ENCODE assay signal across 12 cellular contexts in the genomic region with DNA sequence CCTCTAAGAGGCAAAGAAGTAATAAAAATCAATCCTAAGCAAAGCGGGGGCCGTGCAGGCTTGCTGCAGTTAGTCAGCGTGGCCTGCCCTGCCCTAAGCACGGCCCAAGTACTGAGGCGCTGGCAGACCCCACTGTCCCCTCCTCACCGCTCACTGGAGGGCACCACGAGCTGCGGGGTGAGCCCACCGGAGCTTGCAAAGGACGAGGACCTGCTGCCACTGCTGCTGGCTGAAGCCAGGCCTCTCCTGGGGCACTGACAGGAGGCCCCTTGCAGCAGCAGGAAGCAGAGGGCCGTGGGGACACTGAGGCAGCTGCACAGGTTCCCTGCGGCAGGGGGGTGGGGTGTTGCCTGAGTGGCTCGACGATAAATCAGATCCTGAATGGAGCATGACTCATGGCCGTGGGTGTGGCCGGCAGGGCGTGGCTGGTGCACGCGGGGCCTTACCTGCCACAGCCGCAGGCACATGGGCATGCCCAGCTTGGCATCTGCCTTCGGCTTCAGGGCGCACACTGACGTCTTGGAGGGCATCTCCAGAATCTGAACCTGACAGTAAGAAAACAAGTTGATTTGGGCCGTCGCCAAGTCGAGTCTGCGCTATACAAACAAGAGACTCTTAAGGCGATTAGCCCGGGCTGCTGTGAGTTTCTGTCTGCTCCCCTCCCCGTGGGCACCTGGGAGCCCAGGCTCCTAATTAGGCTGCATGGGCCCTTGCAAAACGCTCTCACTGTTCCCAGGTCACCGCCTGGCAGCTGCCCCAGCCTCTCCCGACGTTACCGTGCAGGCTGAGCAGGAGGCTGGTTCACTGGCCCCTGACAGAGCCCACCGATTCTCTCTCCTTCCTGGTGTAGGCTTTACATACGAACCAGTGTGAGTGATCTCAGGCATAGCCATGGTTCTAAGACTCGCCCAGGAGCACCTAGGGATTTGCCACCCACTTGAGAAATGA. TPM values are rescaled to one million over a fixed set of nuclear protein-coding genes. Genes with fewer than 3 reads are reported as not detected.
DNase-seq lines count a peak whose midpoint lies in the region; ATAC-seq and TF ChIP-seq lines count a peak whose summit lies in the region.
"Had no signal": no experiment of that assay in that cellular context is flagged by ENCODE, and none has a peak within 500 bp of the region (broad histone marks: within the 10 kb centered on the region; RNA-seq: fewer than 3 reads in every experiment).

No MANE protein-coding gene starts in this region.

- no peaks in the 10 kb centered on the region for H3K79me2 ChIP-seq in fibroblast of lung (ENCODE audit: control insufficient read depth, insufficient read depth, low read length)

- TF ChIP-seq CTCF in fibroblast of lung (conservative IDR thresholded peaks at IDR 0.05 in 1 of 2, IDR thresholded peaks at IDR 0.05 in 1 of 2; ENCODE audit: low read depth in 1 of 2, low read length in 2 of 2) (no peak), transverse colon (IDR thresholded peaks at IDR 0.05) (no peak)

- no peak for TF ChIP-seq EP300 in transverse colon (IDR thresholded peaks at IDR 0.05; ENCODE audit: low read depth)

- H3K27ac ChIP-seq in fibroblast of lung (ENCODE audit: insufficient read depth, low read length), result no peak overlapping the region
- no peak overlapping the region for H3K27ac ChIP-seq in transverse colon
- H3K27ac ChIP-seq: cardiac muscle cell had no signal

- H3K27me3 ChIP-seq in fibroblast of lung (ENCODE audit: control insufficient read depth, insufficient read depth, low read length), result no peaks in the 10 kb centered on the region
- no peaks in the 10 kb centered on the region for H3K27me3 ChIP-seq in transverse colon
- H3K27me3 ChIP-seq: cardiac muscle cell had no signal

- H3K4me2 ChIP-seq in fibroblast of lung (ENCODE audit: extremely low read depth, insufficient read depth, low read length), result no peak overlapping the region

- in situ Hi-C loops in transverse colon (cut with MboI; ENCODE audit: low pct_ligation_motif_present in 1 of 4, low pct_unique_long_range_greater_than_20kb in 1 of 4, low sequenced_read_pairs in 3 of 4), result no loop called here

- whole genome bisulfite sequencing in transverse colon (ENCODE audit: low coverage in 1 of 2), 2 donors, result 58% methylated on average over 38 of the region's 38 CpGs; no CpG with 5 or more reads in 1 of the 2 donors

- peak; percentile 44 for DNase-seq in SIG-M5 treated with dmso at 0.1 percent for 504 hours (lab: John Stamatoyannopoulos, UW; ENCODE audit: unreplicated experiment)
- DNase-seq in SIG-M5 (lab: John Stamatoyannopoulos, UW), result no peak
- peak; percentile 93 for DNase-seq in NCI-H69 (lab: John Stamatoyannopoulos, UW)
- peak; percentile 19 to 38 for DNase-seq in fibroblast of lung (ENCODE audit: low read depth in 2 of 2)
- DNase-seq in transverse colon, result peak; percentile 92
- DNase-seq in NOMO-1 (lab: John Stamatoyannopoulos, UW; ENCODE audit: unreplicated experiment in 2 of 2), result no peak
- DNase-seq in NOMO-1 treated with dmso at 0.1 percent for 144 hours (lab: John Stamatoyannopoulos, UW; ENCODE audit: unreplicated experiment), result no peak
- DNase-seq: activated CD4-positive, CD25-positive, alpha-beta regulatory T cell treated with anti-CD3 and anti-CD28 coated beads, Interleukin-2, amount 50 U/mL, for 72 hours; stimulated activated naive B cell treated with anti-CD40 and anti-IgM and Interleukin-4, amounts not matched to agents 10 μg/mL and 1 μg/mL and 100 μg/mL, for 72 hours had no signal

- intact Hi-C loops in transverse colon (cut with DNase I; ENCODE audit: low total_unique reads), result no loop called here

- H3K9ac ChIP-seq in fibroblast of lung (ENCODE audit: insufficient read depth, low read length), result no peak overlapping the region

- H3K9me3 ChIP-seq in fibroblast of lung (ENCODE audit: control insufficient read depth, insufficient read depth, low read depth, low read length), result no peaks in the 10 kb centered on the region
- H3K9me3 ChIP-seq in transverse colon, result no peaks in the 10 kb centered on the region

- H3K4me1 ChIP-seq in fibroblast of lung (ENCODE audit: control insufficient read depth, extremely low read depth, insufficient read depth, low read length) (no peaks in the 10 kb centered on the region), transverse colon (peaks cover 0 to 11% (median 6%) of the 10 kb centered on the region in 4 donors)

- no peak overlapping the region for H2AFZ ChIP-seq in fibroblast of lung (ENCODE audit: low read length)

- no peak for ATAC-seq in GM21723 (IDR thresholded peaks at IDR 0.05; ENCODE audit: unreplicated experiment)
- ATAC-seq: stimulated activated naive B cell treated with anti-CD40 and anti-IgM and Interleukin-4, amounts not matched to agents 10 μg/mL and 1 μg/mL and 100 μg/mL, for 72 hours had no signal

- TF ChIP-seq POLR2A in transverse colon (IDR thresholded peaks at IDR 0.05), result no peak

- no peaks in the 10 kb centered on the region for H4K20me1 ChIP-seq in fibroblast of lung (ENCODE audit: control insufficient read depth, extremely low read depth, insufficient read depth, low read length)

- H3K36me3 ChIP-seq in fibroblast of lung (ENCODE audit: control insufficient read depth, insufficient read depth, low read length) (no peaks in the 10 kb centered on the region), transverse colon (no peaks in the 10 kb centered on the region)
- H3K36me3 ChIP-seq: cardiac muscle cell had no signal

- H3K4me3 ChIP-seq in fibroblast of lung (replicated peaks in 1 of 4; ENCODE audit: control extremely low read depth in 1 of 4, insufficient read depth in 1 of 4, low read depth in 3 of 4, low read length in 4 of 4), result no peak overlapping the region
- H3K4me3 ChIP-seq in transverse colon, result no peak overlapping the region
- H3K4me3 ChIP-seq: cardiac muscle cell had no signal

RNA-seq across cellular contexts. Expression of gene TBX1, which starts 45.9 kb away (rescaled TPM):
- total RNA-seq in fibroblast of lung, result not detected in 2 replicates
- polyA plus RNA-seq in fibroblast of lung, result not detected in 2 replicates
- polyA plus RNA-seq in fibroblast of lung (2012), result not detected in 2 replicates
- polyA minus RNA-seq in fibroblast of lung (ENCODE audit: low replicate concordance), result not detected in 2 replicates
- 1 to 10 TPM in 2 of 4 donors, not detected in 2; 1.1 to 1.3 TPM for total RNA-seq in transverse colon
- polyA plus RNA-seq: BJ had no signal

RNA-seq across cellular contexts. Expression of gene GNB1L, which starts 48.2 kb away (rescaled TPM):
- total RNA-seq in fibroblast of lung (6.4 and 7.8 TPM in 2 replicates), transverse colon (1 to 10 TPM in 3 of 4 donors, under 1 TPM in 1; 0.80 to 4.8 (median 2.8) TPM)
- 1.4 and 2.1 TPM in 2 replicates for polyA plus RNA-seq in fibroblast of lung
- polyA plus RNA-seq in fibroblast of lung (2012), result 4.0 and 6.5 TPM in 2 replicates
- polyA minus RNA-seq in fibroblast of lung (ENCODE audit: low replicate concordance), result 0.71 and 1.3 TPM in 2 replicates

RNA-seq across cellular contexts. Expression of gene RTL10, which starts 48.2 kb away (rescaled TPM):
- total RNA-seq in fibroblast of lung, result 7.3 and 7.7 TPM in 2 replicates
- polyA plus RNA-seq in fibroblast of lung, result 5.6 and 6.5 TPM in 2 replicates
- 7.5 and 8.7 TPM in 2 replicates for polyA plus RNA-seq in fibroblast of lung (2012)
- polyA minus RNA-seq in fibroblast of lung (ENCODE audit: low replicate concordance), result 22.6 and 34.5 TPM in 2 replicates
- 10 to 100 TPM in 1 of 4 donors, 1 to 10 TPM in 3; 7.1 to 16.8 (median 7.8) TPM for total RNA-seq in transverse colon

Comparison
In these comparisons a context has a peak if more than half of its experiments do, and no peak if none do; other contexts are left out.
1. DNase-seq: peak in SIG-M5 treated with dmso at 0.1 percent for 504 hours (single experiment), NCI-H69 (single experiment), fibroblast of lung (2 of 2) and transverse colon (single experiment); none in SIG-M5 (single experiment), NOMO-1 (0 of 2) and NOMO-1 treated with dmso at 0.1 percent for 144 hours (single experiment).